In the genomic region with DNA sequence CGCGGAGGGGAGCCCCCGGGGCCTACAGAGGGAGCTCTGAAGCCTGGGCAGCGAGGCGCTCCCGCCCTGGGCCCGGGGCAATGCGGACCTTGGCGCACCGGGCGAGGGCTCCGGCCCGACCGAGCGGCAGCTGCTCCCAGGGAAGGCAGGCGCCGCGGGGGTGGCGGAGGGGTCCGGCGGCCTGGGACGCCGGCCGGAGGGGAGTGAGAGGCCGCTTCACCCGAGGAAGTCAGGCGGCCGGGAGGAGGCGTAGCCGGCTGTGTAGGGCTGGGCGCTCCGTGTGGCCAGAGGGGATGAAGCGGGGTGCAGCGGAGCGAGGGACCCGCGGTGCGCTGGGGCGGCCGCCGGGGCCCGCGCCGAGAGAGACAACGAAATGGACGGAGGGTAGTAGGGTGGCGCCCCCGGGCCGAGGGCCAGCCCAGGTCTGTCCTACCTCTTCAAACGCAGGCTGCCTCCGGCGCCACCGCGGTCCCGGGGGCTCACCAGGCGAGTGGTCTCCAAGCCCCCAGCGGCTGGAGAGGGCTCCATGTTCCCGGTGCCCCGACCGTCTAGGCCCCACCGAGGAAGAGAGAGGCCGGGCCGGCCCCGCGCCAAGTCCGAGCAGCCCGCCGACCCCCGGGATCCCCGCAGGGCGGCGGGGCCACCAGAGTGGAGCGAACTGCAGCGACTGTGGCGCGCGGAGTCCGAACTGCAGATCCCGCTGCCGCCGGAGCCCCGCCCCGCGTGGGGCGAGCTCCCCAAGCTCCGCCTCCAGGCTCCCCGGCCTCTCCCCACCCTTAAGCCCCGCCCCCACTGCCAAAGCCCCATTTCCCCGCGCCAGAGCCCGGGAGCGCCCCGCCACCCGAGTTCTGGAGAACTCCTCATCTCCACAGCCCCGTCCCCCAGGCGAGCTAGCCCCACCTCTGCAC, we compare ENCODE assay signal across 8 cellular contexts. TPM values are rescaled to one million over a fixed set of nuclear protein-coding genes. Genes with fewer than 3 reads are reported as not detected.
DNase-seq lines count a peak whose midpoint lies in the region; ATAC-seq lines count a peak whose summit lies in the region.

A gene with protein sequence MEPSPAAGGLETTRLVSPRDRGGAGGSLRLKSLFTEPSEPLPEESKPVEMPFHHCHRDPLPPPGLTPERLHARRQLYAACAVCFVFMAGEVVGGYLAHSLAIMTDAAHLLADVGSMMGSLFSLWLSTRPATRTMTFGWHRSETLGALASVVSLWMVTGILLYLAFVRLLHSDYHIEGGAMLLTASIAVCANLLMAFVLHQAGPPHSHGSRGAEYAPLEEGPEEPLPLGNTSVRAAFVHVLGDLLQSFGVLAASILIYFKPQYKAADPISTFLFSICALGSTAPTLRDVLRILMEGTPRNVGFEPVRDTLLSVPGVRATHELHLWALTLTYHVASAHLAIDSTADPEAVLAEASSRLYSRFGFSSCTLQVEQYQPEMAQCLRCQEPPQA (minus strand): TSS at position 669 of the 908 bp plus-strand sequence. CDS start 141 bp downstream, at position 528.

- in situ Hi-C loops in T47D (cut with HindIII; ENCODE audit: low pct_unique_long_range_greater_than_20kb, low sequenced_read_pairs), result no loop called here

- ATAC-seq in left colon (peak; percentile 81), HG03159 (IDR thresholded peaks at IDR 0.05; ENCODE audit: unreplicated experiment) (no peak)

- DNase-seq in Daoy (ENCODE audit: low read depth), result peak; percentile 61
- peak; percentile 90 for DNase-seq in HuH-7.5 (ENCODE audit: low spot score)
- peak; percentile 43 for DNase-seq in UCSD-AML1 (lab: John Stamatoyannopoulos, UW; ENCODE audit: unreplicated experiment)
- DNase-seq in T47D (ENCODE audit: low read depth in 1 of 2, low spot score in 1 of 2), result peak; percentile 57 to 94
- peak; percentile 54 to 73 for DNase-seq in left colon
- peak; percentile 62 to 71 for DNase-seq in stimulated activated CD4-positive, alpha-beta T cell treated with anti-CD3 and anti-CD28 coated beads, Interleukin-1b, Interleukin-23, amount 100 ng/mL, for 4 hours (ENCODE audit: low read depth in 2 of 2)
- no peak for DNase-seq in SKM-1 (lab: John Stamatoyannopoulos, UW; ENCODE audit: unreplicated experiment)

- intact Hi-C loops in left colon (cut with DNase I, micrococcal nuclease), result no loop called here

RNA-seq across cellular contexts. Expression of the gene that starts here (rescaled TPM):
- total RNA-seq in Daoy (2014; rRNA removed; shearing (Covaris generic)), result 0.11 TPM in 1 of 2 replicates, not detected in the other
- not detected for total RNA-seq in left colon

Comparison
In these comparisons a context has a peak if more than half of its experiments do, and no peak if none do; other contexts are left out.
1. Peak in DNase-seq in Daoy; RNA of the gene not detected or under 1 TPM.
2. Peak in DNase-seq and ATAC-seq in left colon; RNA of the gene not detected or under 1 TPM.